ENCODE assay signal across 16 cellular contexts in the genomic region with DNA sequence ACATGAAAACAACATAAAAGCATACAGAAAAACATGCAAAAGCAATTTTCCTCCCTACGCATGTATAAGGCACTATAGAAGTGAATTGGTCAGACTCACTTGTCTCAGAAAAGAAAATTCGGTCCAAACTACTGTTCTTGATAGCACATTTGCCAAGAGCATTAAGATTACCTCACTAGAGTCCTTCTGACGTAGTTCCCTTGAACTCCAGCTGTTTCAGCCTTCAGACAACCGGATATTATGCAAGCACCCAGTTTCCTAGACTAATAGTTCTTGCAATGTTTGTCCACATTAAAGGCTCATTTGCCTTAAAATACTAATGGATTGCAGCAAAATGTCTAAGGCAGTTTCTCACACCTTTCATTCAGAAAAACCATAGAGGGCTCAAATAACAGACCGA. TPM values are rescaled to one million over a fixed set of nuclear protein-coding genes. Genes with fewer than 3 reads are reported as not detected.
DNase-seq lines count a peak whose midpoint lies in the region; ATAC-seq and TF ChIP-seq lines count a peak whose summit lies in the region.
"Had no signal": no experiment of that assay in that cellular context is flagged by ENCODE, and none has a peak within 500 bp of the region (broad histone marks: within the 10 kb centered on the region; RNA-seq: fewer than 3 reads in every experiment).

No MANE protein-coding gene starts in this region.

- CTCF ChIA-PET in A673 (lab: Charles Lee), result no interaction called here
- CTCF ChIA-PET in activated naive CD4-positive, alpha-beta T cell treated with anti-CD3 and anti-CD28 coated beads for 36 hours (lab: Charles Lee), result interaction anchor here (0.6 kb wide), 1 partner anchor 70 kb away, joined by 3 read pairs; no protein-coding TSS in a partner anchor

- H3K4me1 ChIP-seq in A673 (ENCODE audit: insufficient read depth, low read length, poor library complexity, severe bottlenecking) (no peaks in the 10 kb centered on the region), body of pancreas (no peaks in the 10 kb centered on the region)

- ATAC-seq in body of pancreas (peak; percentile 40), left lobe of liver (peak; percentile 8)

- intact Hi-C loops in A673 (cut with micrococcal nuclease; ENCODE audit: unreplicated experiment) (no loop called here), body of pancreas (cut with DNase I) (no loop called here)
- intact Hi-C loops in activated naive CD4-positive, alpha-beta T cell treated with anti-CD3 and anti-CD28 coated beads for 36 hours (cut with micrococcal nuclease), result no loop called here

- peaks cover 3% of the 10 kb centered on the region for H3K9me3 Mint-ChIP-seq in activated naive CD4-positive, alpha-beta T cell treated with anti-CD3 and anti-CD28 coated beads for 36 hours

- TF ChIP-seq CTCF in A673 (conservative IDR thresholded peaks at IDR 0.05; ENCODE audit: low read depth, low read length), result no peak
- no peak for TF ChIP-seq CTCF in body of pancreas (IDR thresholded peaks at IDR 0.05)

- H3K27ac ChIP-seq in A673 (ENCODE audit: low read depth, low read length, poor library complexity, severe bottlenecking) (peak overlapping the region; percentile 27), body of pancreas (peak overlapping the region in 1 of 4 donors; percentile 19)
- H3K27ac ChIP-seq: testis had no signal

- H3K27me3 ChIP-seq in A673 (replicated peaks; ENCODE audit: insufficient read depth, low read depth, low read length, poor library complexity), result no peaks in the 10 kb centered on the region
- H3K27me3 ChIP-seq in body of pancreas, result no peaks in the 10 kb centered on the region
- H3K27me3 ChIP-seq: testis had no signal

- no peak for TF ChIP-seq POLR2A in body of pancreas (IDR thresholded peaks at IDR 0.05)

- no peak overlapping the region for H3K4me3 Mint-ChIP-seq in activated naive CD4-positive, alpha-beta T cell treated with anti-CD3 and anti-CD28 coated beads for 36 hours

- in situ Hi-C loops in KBM-7 (cut with MboI; ENCODE audit: low pct_unique_long_range_greater_than_20kb, low sequenced_read_pairs), result no loop called here

- 69 to 81% methylated on average over 5 of the region's 5 CpGs for WGBS in body of pancreas, 2 donors

- H3K4me3 ChIP-seq in A673 (ENCODE audit: low read depth, low read length, poor library complexity, severe bottlenecking) (no peak overlapping the region), body of pancreas (no peak overlapping the region)
- H3K4me3 ChIP-seq: testis had no signal

- no TSS peak for BruUV-seq in A673 (replicated peaks; lab: Mats Ljungman, UMichigan)

- H3K9me3 ChIP-seq in A673 (ENCODE audit: low read depth, low read length, poor library complexity, severe bottlenecking) (no peaks in the 10 kb centered on the region), body of pancreas (no peaks in the 10 kb centered on the region)
- H3K9me3 ChIP-seq: testis had no signal

- peak; percentile 50 for DNase-seq in A673 (ENCODE audit: low spot score)
- DNase-seq in KBM-7, result peak; percentile 21
- DNase-seq in body of pancreas, result peak in 1 of 4 donors; percentile 51
- DNase-seq in left lobe of liver (ENCODE audit: low spot score), result no peak
- no peak for DNase-seq in NCI-H1436 treated with DMSO at 0.1 percent for 48 hours (lab: John Stamatoyannopoulos, UW)
- no peak for DNase-seq in activated gamma-delta T cell (lab: John Stamatoyannopoulos, UW)
- no peak for DNase-seq in activated naive CD4-positive, alpha-beta T cell (lab: John Stamatoyannopoulos, UW)
- DNase-seq in activated naive CD4-positive, alpha-beta T cell treated with anti-CD3 and anti-CD28 coated beads for 36 hours, result no peak
- DNase-seq: activated naive CD4-positive, alpha-beta T cell treated with Interleukin-2 at 50 U/mL for 16 hours; central memory CD4-positive, alpha-beta T cell; DMS 273 treated with DMSO at 0.1 percent for 48 hours; NCI-H1105; RPMI8226; testis had no signal

- H3K27ac Mint-ChIP-seq in activated naive CD4-positive, alpha-beta T cell treated with anti-CD3 and anti-CD28 coated beads for 36 hours, result no peak overlapping the region

- peaks cover 52% of the 10 kb centered on the region for H3K36me3 Mint-ChIP-seq in activated naive CD4-positive, alpha-beta T cell treated with anti-CD3 and anti-CD28 coated beads for 36 hours (ENCODE audit: low read depth)

- H3K4me1 Mint-ChIP-seq in activated naive CD4-positive, alpha-beta T cell treated with anti-CD3 and anti-CD28 coated beads for 36 hours (ENCODE audit: low read depth), result peaks cover 48% of the 10 kb centered on the region

- no peaks in the 10 kb centered on the region for H3K27me3 Mint-ChIP-seq in activated naive CD4-positive, alpha-beta T cell treated with anti-CD3 and anti-CD28 coated beads for 36 hours (ENCODE audit: low read depth)

- POLR2A ChIA-PET in A673 (lab: Charles Lee; ENCODE audit: low non-redundant PET), result no interaction called here

- peaks cover 34% of the 10 kb centered on the region for H3K36me3 ChIP-seq in A673 (ENCODE audit: insufficient read depth, low read length, poor library complexity, severe bottlenecking)
- peaks cover 0 to 16% of the 10 kb centered on the region in 2 donors for H3K36me3 ChIP-seq in body of pancreas (replicated peaks in 1 of 2; ENCODE audit: insufficient read depth in 1 of 2, low read depth in 2 of 2)

RNA-seq across cellular contexts. Expression of gene CASS4, which starts 2.5 kb away (rescaled TPM):
- total RNA-seq in A673 (2021) (0.11 and 0.28 TPM in 2 replicates), body of pancreas (under 1 TPM in 1 of 2 donors, not detected in 1; 0.52 TPM), left lobe of liver (0.93 TPM)
- 1 to 10 TPM; 5.1 to 5.2 TPM for total RNA-seq in activated naive CD4-positive, alpha-beta T cell treated with anti-CD3 and anti-CD28 coated beads for 36 hours
- total RNA-seq: endothelial cell of umbilical vein, osteocyte had no signal

RNA-seq across cellular contexts. Expression of gene CSTF1, which starts 17.1 kb away (rescaled TPM):
- 52.5 and 58.2 TPM in 2 replicates for total RNA-seq in A673 (2021)
- 10 to 100 TPM; 12.2 to 14.5 TPM for total RNA-seq in body of pancreas
- total RNA-seq in left lobe of liver, result 17.2 TPM
- total RNA-seq in activated naive CD4-positive, alpha-beta T cell treated with anti-CD3 and anti-CD28 coated beads for 36 hours, result 10 to 100 TPM; 68.0 to 70.7 TPM

RNA-seq across cellular contexts. Expression of gene AURKA, which starts 17.5 kb away (rescaled TPM):
- total RNA-seq in A673 (2021) (105 and 112 TPM in 2 replicates), body of pancreas (1 to 10 TPM in 1 of 2 donors, under 1 TPM in 1; 0.66 to 1.0 TPM), left lobe of liver (1.6 TPM)
- 100 to 1,000 TPM; 115 to 121 TPM for total RNA-seq in activated naive CD4-positive, alpha-beta T cell treated with anti-CD3 and anti-CD28 coated beads for 36 hours

RNA-seq across cellular contexts. Expression of gene FAM210B, which starts 50.7 kb away (rescaled TPM):
- total RNA-seq in A673 (2021) (5.5 and 8.1 TPM in 2 replicates), body of pancreas (10 to 100 TPM; 11.5 to 26.2 TPM), left lobe of liver (53.6 TPM)
- 1 to 10 TPM; 7.5 to 8.2 TPM for total RNA-seq in activated naive CD4-positive, alpha-beta T cell treated with anti-CD3 and anti-CD28 coated beads for 36 hours

RNA-seq across cellular contexts. Expression of gene RTF2, which starts 58.9 kb away (rescaled TPM):
- 86.7 and 99.1 TPM in 2 replicates for total RNA-seq in A673 (2021)
- 10 to 100 TPM; 22.1 to 29.1 TPM for total RNA-seq in body of pancreas
- 31.7 TPM for total RNA-seq in left lobe of liver
- 10 to 100 TPM; 76.8 to 82.9 TPM for total RNA-seq in activated naive CD4-positive, alpha-beta T cell treated with anti-CD3 and anti-CD28 coated beads for 36 hours

Comparison
In these comparisons a context has a peak if more than half of its experiments do, and no peak if none do; other contexts are left out.
1. DNase-seq: peak in A673 (single experiment) and KBM-7 (single experiment); none in left lobe of liver (single experiment), NCI-H1436 treated with DMSO at 0.1 percent for 48 hours (single experiment), activated gamma-delta T cell (single experiment), activated naive CD4-positive, alpha-beta T cell (0 of 4) and activated naive CD4-positive, alpha-beta T cell treated with anti-CD3 and anti-CD28 coated beads for 36 hours (single experiment).
2. RNA of gene AURKA, which starts 17.5 kb away (total RNA-seq): 115 to 121 TPM in activated naive CD4-positive, alpha-beta T cell treated with anti-CD3 and anti-CD28 coated beads for 36 hours and 105 to 112 TPM in A673; 1.6 TPM in left lobe of liver (single experiment) and 0.66 to 1.0 TPM in body of pancreas; every median in the first group is over 10 times any median in the second.